Comparison of ENCODE assay signal across 10 cellular contexts in the genomic region with DNA sequence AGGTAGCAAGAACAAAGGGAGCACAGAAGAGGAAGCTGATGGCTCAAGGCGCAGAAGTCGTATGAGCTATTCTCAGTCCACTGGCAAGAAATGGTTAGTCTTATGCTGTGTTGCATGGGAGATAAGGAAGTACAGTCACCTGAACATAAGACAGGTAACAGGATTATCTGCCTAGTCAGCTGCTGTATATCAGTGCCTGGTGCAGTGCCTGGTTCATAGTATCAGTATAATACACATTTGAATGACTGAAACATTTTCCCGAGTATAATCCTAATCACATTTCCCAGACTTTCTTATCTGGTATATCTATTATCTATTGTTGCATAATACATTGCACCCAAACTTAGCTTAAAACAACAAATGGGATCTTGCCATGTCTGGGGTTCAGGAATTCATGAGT.
"Had no signal": no experiment of that assay in that cellular context is flagged by ENCODE, and none has a peak within 500 bp of the region (broad histone marks: within the 10 kb centered on the region; RNA-seq: fewer than 3 reads in every experiment).

No MANE protein-coding gene starts in this region.

- H3K36me3 ChIP-seq: HAP-1 had no signal

- ATAC-seq: HCT116 had no signal

- FAIRE-seq: H1, H54 had no signal

- H3K4me3 Mint-ChIP-seq: H9, HFFc6 had no signal

- H2AFZ ChIP-seq: GM23248 had no signal

- H3K9me3 ChIP-seq: HAP-1 had no signal

- H3K27ac ChIP-seq: GM23248 had no signal

- H3K27ac Mint-ChIP-seq: H9, HFFc6 had no signal

- H3K4me1 ChIP-seq: HAP-1 had no signal

- DNase-seq: GM23248, GOT3, H7, H9, HCEC 1CT, HFFc6 had no signal

- H3K9me3 Mint-ChIP-seq: H9 had no signal

- H3K4me3 ChIP-seq: GM23248, HAP-1 had no signal

- H3K9ac ChIP-seq: GM23248 had no signal
